In genomic region chr5:122839731-122840130, GRCh38 we compare ENCODE assay signal across 17 cellular contexts. TPM values are rescaled to one million over a fixed set of nuclear protein-coding genes. Genes with fewer than 3 reads are reported as not detected.
DNase-seq lines count a peak whose midpoint lies in the region; ATAC-seq and TF ChIP-seq lines count a peak whose summit lies in the region.
"Had no signal": no experiment of that assay in that cellular context is flagged by ENCODE, and none has a peak within 500 bp of the region (broad histone marks: within the 10 kb centered on the region; RNA-seq: fewer than 3 reads in every experiment).

No MANE protein-coding gene starts in this region.

- H4K5ac ChIP-seq in IMR-90 (ENCODE audit: low read depth, low read length): no peak overlapping the region

- H2BK20ac ChIP-seq in IMR-90 (ENCODE audit: low read depth, low read length): no peak overlapping the region

- intact Hi-C loops in IMR-90 (cut with micrococcal nuclease): loop anchor here (10.0 kb wide), 2 partner anchors 135 to 325 kb away; no protein-coding TSS in a partner anchor

- CTCF ChIA-PET in IMR-90 (lab: Yijun Ruan, JAX): interaction anchor here (0.5 kb wide), 1 partner anchor 94 kb away, joined by 3 read pairs; no protein-coding TSS in a partner anchor

- no peak overlapping the region for H3K56ac ChIP-seq in IMR-90 (ENCODE audit: extremely low read depth, insufficient read depth, low read length)

- H4K8ac ChIP-seq in IMR-90 (ENCODE audit: low read depth in 2 of 2, low read length in 2 of 2) (no peak overlapping the region), trophoblast cell (ENCODE audit: low read depth, low read length) (no peak overlapping the region)

- TF ChIP-seq RAD21 in IMR-90 (IDR thresholded peaks at IDR 0.05; ENCODE audit: low read length): no peak

- H3K14ac ChIP-seq in IMR-90 (replicated peaks; ENCODE audit: low read depth, low read length): no peak overlapping the region
- H3K14ac ChIP-seq in trophoblast cell (ENCODE audit: low read length): no peak overlapping the region

- H3K79me2 ChIP-seq in trophoblast cell (ENCODE audit: control insufficient read depth, insufficient read depth, low read length, poor library complexity): peaks cover under 1% of the 10 kb centered on the region

- TF ChIP-seq POLR2A in IMR-90 (IDR thresholded peaks at IDR 0.05; ENCODE audit: low read depth, low read length) (no peak), tibial nerve (IDR thresholded peaks at IDR 0.05) (no peak)

- H3K4ac ChIP-seq in IMR-90 (ENCODE audit: low read depth, low read length) (no peak overlapping the region), trophoblast cell (ENCODE audit: low read depth, low read length) (no peak overlapping the region)

- H3K23ac ChIP-seq in IMR-90 (ENCODE audit: low read depth, low read length): no peak overlapping the region
- no peak overlapping the region for H3K23ac ChIP-seq in trophoblast cell (ENCODE audit: low read length)

- in situ Hi-C loops in IMR-90 (cut with MboI; ENCODE audit: low sequenced_read_pairs): loop anchor here (10.0 kb wide), 1 partner anchor 315 kb away; no protein-coding TSS in a partner anchor

- no peak overlapping the region for H2AK5ac ChIP-seq in IMR-90 (ENCODE audit: low read depth, low read length)
- H2AK5ac ChIP-seq in trophoblast cell (ENCODE audit: low read length): no peak overlapping the region

- H3K9ac ChIP-seq in BLaER1: no peak overlapping the region
- H3K9ac ChIP-seq in IMR-90 (ENCODE audit: low read depth, low read length): no peak overlapping the region
- H3K9ac ChIP-seq in trophoblast cell (ENCODE audit: low read length): no peak overlapping the region

- no peak overlapping the region for H2BK120ac ChIP-seq in IMR-90 (ENCODE audit: low read depth, low read length)
- H2BK120ac ChIP-seq in trophoblast cell (ENCODE audit: insufficient read depth, low read length, poor library complexity): no peak overlapping the region

- H3K36me3 ChIP-seq in BLaER1 (no peaks in the 10 kb centered on the region), IMR-90 (ENCODE audit: control insufficient read depth, insufficient read depth, low read length) (no peaks in the 10 kb centered on the region), trophoblast cell (ENCODE audit: control insufficient read depth in 1 of 2, insufficient read depth in 2 of 2, low read length in 2 of 2) (peaks cover 0 to 1% of the 10 kb centered on the region in 2 experiments), tibial nerve (peaks cover 0 to 6% (median 0%) of the 10 kb centered on the region in 3 donors)

- H4K20me1 ChIP-seq in BLaER1 (no peaks in the 10 kb centered on the region), IMR-90 (ENCODE audit: insufficient read depth, low read length) (no peaks in the 10 kb centered on the region)

- TF ChIP-seq CTCF in IMR-90 (conservative IDR thresholded peaks at IDR 0.05; ENCODE audit: low read depth, low read length) (no peak), tibial nerve (IDR thresholded peaks at IDR 0.05) (no peak)

- dilution Hi-C loops in IMR-90 (cut with HindIII; ENCODE audit: low sequenced_read_pairs, unreplicated experiment): no loop called here

- H2BK15ac ChIP-seq in IMR-90 (ENCODE audit: low read depth, low read length): no peak overlapping the region

- H3K4me3 ChIP-seq in BLaER1: no peak overlapping the region
- no peak overlapping the region for H3K4me3 ChIP-seq in IMR-90 (ENCODE audit: insufficient read depth, low read depth, low read length)
- no peak overlapping the region for H3K4me3 ChIP-seq in trophoblast cell (ENCODE audit: low read depth, low read length)
- no peak overlapping the region for H3K4me3 ChIP-seq in tibial nerve
- H3K4me3 ChIP-seq: A549 had no signal

- DNase-seq in IMR-90: peak; percentile 34
- peak; percentile 33 for DNase-seq in NCI-H226
- peak; percentile 57 to 87 for DNase-seq in trophoblast cell
- no peak for DNase-seq in tibial nerve (ENCODE audit: low spot score in 2 of 2)
- DNase-seq in NCI-H2227 (lab: John Stamatoyannopoulos, UW; ENCODE audit: unreplicated experiment): no peak
- no peak for DNase-seq in dedifferentiated amniotic fluid mesenchymal stem cell (ENCODE audit: extremely low spot score)
- DNase-seq: AML-193; Caco-2; Calu3; CD4-positive, alpha-beta T cell; CD8-positive, alpha-beta T cell; DMS79 treated with DMSO at 0.1 percent for 48 hours; GF-D8 had no signal

- no peak overlapping the region for H2BK12ac ChIP-seq in trophoblast cell (ENCODE audit: low read length)

- H3K27me3 ChIP-seq in BLaER1 (peaks cover 14% of the 10 kb centered on the region; the same call in 1 of the 2 replicates), IMR-90 (ENCODE audit: control insufficient read depth, insufficient read depth, low read length) (no peaks in the 10 kb centered on the region), trophoblast cell (ENCODE audit: insufficient read depth, low read length) (no peaks in the 10 kb centered on the region), tibial nerve (no peaks in the 10 kb centered on the region)

- no peak overlapping the region for H3K18ac ChIP-seq in IMR-90 (ENCODE audit: low read depth, low read length)
- H3K18ac ChIP-seq in trophoblast cell (ENCODE audit: low read length): no peak overlapping the region

- H2BK5ac ChIP-seq in IMR-90 (ENCODE audit: low read depth, low read length, poor library complexity, severe bottlenecking) (no peak overlapping the region), trophoblast cell (ENCODE audit: low read depth, low read length, poor library complexity) (peak overlapping the region; percentile 31)

- no peak overlapping the region for H2AFZ ChIP-seq in IMR-90 (replicated peaks; ENCODE audit: low read length, poor library complexity)
- no peak overlapping the region for H2AFZ ChIP-seq in trophoblast cell (ENCODE audit: insufficient read depth, low read length, poor library complexity)

- no peaks in the 10 kb centered on the region for H3K9me3 ChIP-seq in BLaER1
- H3K9me3 ChIP-seq in IMR-90 (ENCODE audit: control insufficient read depth, insufficient read depth, low read length): no peaks in the 10 kb centered on the region
- no peaks in the 10 kb centered on the region for H3K9me3 ChIP-seq in trophoblast cell (ENCODE audit: insufficient read depth, low read depth, low read length)
- H3K9me3 ChIP-seq in tibial nerve: peaks cover 0 to 8% (median 0%) of the 10 kb centered on the region in 4 donors
- H3K9me3 ChIP-seq: A549, Caco-2 had no signal

- peak; percentile 40; the same call in 1 of the 2 replicates for ATAC-seq in IMR-90 (ENCODE audit: low read depth)
- ATAC-seq: A549; CD8-positive, alpha-beta T cell had no signal

- H3K27ac ChIP-seq in BLaER1 (no peak overlapping the region), IMR-90 (ENCODE audit: insufficient read depth, low read length) (no peak overlapping the region), trophoblast cell (ENCODE audit: low read depth, low read length) (no peak overlapping the region), tibial nerve (no peak overlapping the region)
- H3K27ac ChIP-seq: 22Rv1, A549, C4-2B had no signal

- no peak for TF ChIP-seq EP300 in tibial nerve (IDR thresholded peaks at IDR 0.05)

- H3K4me2 ChIP-seq in BLaER1: peak overlapping the region; percentile 21; the same call in 1 of the 2 replicates
- no peak overlapping the region for H3K4me2 ChIP-seq in IMR-90 (ENCODE audit: low read depth, low read length)
- H3K4me2 ChIP-seq in trophoblast cell (ENCODE audit: low read length): no peak overlapping the region
- H3K4me2 ChIP-seq: A549 had no signal

- H3K79me1 ChIP-seq in IMR-90 (ENCODE audit: low read depth in 1 of 2, low read length in 2 of 2) (peaks cover 0 to 7% of the 10 kb centered on the region in 2 experiments; a peak in 1 of 4 replicates), trophoblast cell (ENCODE audit: low read length) (peaks cover 4% of the 10 kb centered on the region)

- H4K12ac ChIP-seq in trophoblast cell (ENCODE audit: low read depth, low read length): no peak overlapping the region

- H3K9me1 ChIP-seq in IMR-90 (ENCODE audit: insufficient read depth, low read length): peaks cover 5% of the 10 kb centered on the region

- H3K4me1 ChIP-seq in BLaER1 (peaks cover 23% of the 10 kb centered on the region), IMR-90 (ENCODE audit: control insufficient read depth, insufficient read depth, low read length) (peaks cover 3% of the 10 kb centered on the region), trophoblast cell (ENCODE audit: control insufficient read depth in 1 of 2, insufficient read depth in 2 of 2, low read length in 2 of 2) (peaks cover 6% of the 10 kb centered on the region in 2 experiments), tibial nerve (peaks cover 0 to 17% (median 0%) of the 10 kb centered on the region in 4 donors)

- H4K91ac ChIP-seq in IMR-90 (ENCODE audit: insufficient read depth, low read depth, low read length): no peak overlapping the region
- no peak overlapping the region for H4K91ac ChIP-seq in trophoblast cell (ENCODE audit: low read depth, low read length)

- no peak overlapping the region for H2AK9ac ChIP-seq in IMR-90 (replicated peaks; ENCODE audit: low read depth, low read length, poor library complexity)

- no TSS peak for BruUV-seq in IMR-90 (replicated peaks; lab: Mats Ljungman, UMichigan)

- POLR2A ChIA-PET in IMR-90 (lab: Charles Lee; ENCODE audit: unreplicated experiment): no interaction called here

- no CpG with 5 or more reads among the region's 4 CpGs for WGBS in IMR-90 (ENCODE audit: extremely low coverage in 2 of 2, insufficient read length in 1 of 2), 2 experiments
- WGBS in trophoblast cell (ENCODE audit: extremely low coverage, insufficient coverage, insufficient read length): no CpG with 5 or more reads among the region's 4 CpGs
- 93 to 95% methylated on average over 4 of the region's 4 CpGs for WGBS in tibial nerve, 2 donors

TF ChIP-seq in IMR-90, 13 proteins besides CTCF, POLR2A, EP300 and RAD21 (continues in another document):
- TF ChIP-seq MAZ (IDR thresholded peaks at IDR 0.05; ENCODE audit: borderline replicate concordance, low read depth, low read length) (no peak), BHLHE40 (IDR thresholded peaks at IDR 0.05; ENCODE audit: low read depth, low read length) (no peak), RFX5 (IDR thresholded peaks at IDR 0.05; ENCODE audit: low read depth, low read length) (no peak), USF2 (IDR thresholded peaks at IDR 0.05; ENCODE audit: low read depth, low read length) (no peak), RCOR1 (IDR thresholded peaks at IDR 0.05; ENCODE audit: insufficient replicate concordance, low read length) (no peak), MAFK (IDR thresholded peaks at IDR 0.05; ENCODE audit: low read depth, low read length) (no peak)

RNA-seq across cellular contexts. Expression of gene SNX24, which starts 5.7 kb away (rescaled TPM):
- 13.8 and 21.7 TPM in 2 replicates for total RNA-seq in IMR-90 (2012; rRNA removed)
- 12.7 and 15.0 TPM in 2 replicates for polyA plus RNA-seq in IMR-90 (2012; rRNA removed)
- 2.1 and 4.3 TPM in 2 replicates for polyA plus RNA-seq in IMR-90 (2012; cell fraction: cytosol; rRNA removed)
- polyA plus RNA-seq in IMR-90 (2012; cell fraction: nucleus; rRNA removed; ENCODE audit: low replicate concordance): 1.1 and 14.0 TPM in 2 replicates
- polyA plus RNA-seq in trophoblast cell (2013): 51.4 and 52.7 TPM in 2 replicates
- total RNA-seq in tibial nerve: 10 to 100 TPM; 32.0 to 69.5 (median 51.1) TPM

Comparison
In these comparisons a context has a peak if more than half of its experiments do, and no peak if none do; other contexts are left out.
1. DNase-seq: peak in IMR-90 (single experiment), NCI-H226 (single experiment) and trophoblast cell (2 of 2); none in tibial nerve (0 of 2), NCI-H2227 (single experiment) and dedifferentiated amniotic fluid mesenchymal stem cell (single experiment).